Comparison of ENCODE assay signal across 8 cellular contexts in genomic region chr2:127086800-127087737, GRCh38. TPM values are rescaled to one million over a fixed set of nuclear protein-coding genes. Genes with fewer than 3 reads are reported as not detected.
DNase-seq lines count a peak whose midpoint lies in the region; ATAC-seq and TF ChIP-seq lines count a peak whose summit lies in the region.

No MANE protein-coding gene starts in this region.

- dilution Hi-C loops in mammary epithelial cell (cut with HindIII; ENCODE audit: low sequenced_read_pairs): no loop called here

- in situ Hi-C loops in mammary epithelial cell (cut with MboI; ENCODE audit: low sequenced_read_pairs in 2 of 2) (no loop called here), G401 (cut with HindIII; ENCODE audit: low sequenced_read_pairs) (no loop called here)

- peak in 1 of 2 donors; percentile 35 for DNase-seq in breast epithelium (ENCODE audit: low spot score in 2 of 2)
- DNase-seq in mammary epithelial cell: no peak
- no peak for DNase-seq in WERI-Rb-1
- peak; percentile 88 for DNase-seq in left cardiac atrium
- peak; percentile 89 for DNase-seq in skeletal muscle cell (ENCODE audit: low read depth)
- DNase-seq in NCI-H128 (lab: John Stamatoyannopoulos, UW; ENCODE audit: unreplicated experiment): no peak
- DNase-seq in G401 (ENCODE audit: low spot score): no peak

- H4K20me1 ChIP-seq in mammary epithelial cell (ENCODE audit: insufficient read depth, low read length): no peaks in the 10 kb centered on the region

- H3K27me3 ChIP-seq in breast epithelium: no peaks in the 10 kb centered on the region
- H3K27me3 ChIP-seq in mammary epithelial cell (ENCODE audit: insufficient read depth, low read length): no peaks in the 10 kb centered on the region
- no peaks in the 10 kb centered on the region for H3K27me3 ChIP-seq in WERI-Rb-1 (ENCODE audit: insufficient read depth, low read depth, severe bottlenecking)

- H2AFZ ChIP-seq in mammary epithelial cell (ENCODE audit: low read depth, low read length): no peak overlapping the region

- intact Hi-C loops in breast epithelium (cut with DNase I; ENCODE audit: low total_unique reads): loop anchor here (5.0 kb wide), 1 partner anchor 1085 kb away; no protein-coding TSS in a partner anchor
- intact Hi-C loops in mammary epithelial cell (cut with micrococcal nuclease): no loop called here
- intact Hi-C loops in left cardiac atrium (cut with DNase I): no loop called here

- H3K9ac ChIP-seq in mammary epithelial cell (ENCODE audit: insufficient read depth, low read length): no peak overlapping the region

- H3K9me3 ChIP-seq in breast epithelium (no peaks in the 10 kb centered on the region), mammary epithelial cell (replicated peaks; ENCODE audit: insufficient read depth, low read length) (no peaks in the 10 kb centered on the region), WERI-Rb-1 (ENCODE audit: severe bottlenecking) (no peaks in the 10 kb centered on the region)

- no peaks in the 10 kb centered on the region for H3K79me2 ChIP-seq in mammary epithelial cell (ENCODE audit: insufficient read depth, low read length)

- 83% methylated on average over 21 of the region's 26 CpGs for WGBS in mammary epithelial cell (ENCODE audit: low coverage, missing lambda C conversion rate)

- H3K4me2 ChIP-seq in mammary epithelial cell (ENCODE audit: insufficient read depth, low read depth, low read length): no peak overlapping the region

- H3K36me3 ChIP-seq in breast epithelium: no peaks in the 10 kb centered on the region
- H3K36me3 ChIP-seq in mammary epithelial cell (ENCODE audit: insufficient read depth, low read length): no peaks in the 10 kb centered on the region
- H3K36me3 ChIP-seq in WERI-Rb-1: peaks cover 18% of the 10 kb centered on the region

- H3K4me3 ChIP-seq in breast epithelium (peak overlapping the region; percentile 11 to 61 (median 19)), mammary epithelial cell (replicated peaks in 1 of 3; ENCODE audit: insufficient read depth in 1 of 3, low read depth in 2 of 3, low read length in 3 of 3) (no peak overlapping the region), WERI-Rb-1 (ENCODE audit: low read depth, low read length) (no peak overlapping the region), skeletal muscle cell (ENCODE audit: low read depth, low read length) (peak overlapping the region; percentile 37)

- H3K27ac ChIP-seq in breast epithelium: peak overlapping the region; percentile 78 to 93
- no peak overlapping the region for H3K27ac ChIP-seq in mammary epithelial cell (ENCODE audit: insufficient read depth, low read depth, low read length)
- H3K27ac ChIP-seq in WERI-Rb-1: peak overlapping the region; percentile 56

- no peak for TF ChIP-seq POLR2A in breast epithelium (IDR thresholded peaks at IDR 0.05)

- H3K4me1 ChIP-seq in breast epithelium (peaks cover 16 to 20% of the 10 kb centered on the region in 2 donors), mammary epithelial cell (ENCODE audit: insufficient read depth, low read length) (peaks cover 11% of the 10 kb centered on the region)

- TF ChIP-seq CTCF in breast epithelium (IDR thresholded peaks at IDR 0.05) (no peak), mammary epithelial cell (conservative IDR thresholded peaks at IDR 0.05 in 1 of 2, IDR thresholded peaks at IDR 0.05 in 1 of 2; ENCODE audit: extremely low read depth in 1 of 2, insufficient read depth in 1 of 2, low read depth in 1 of 2, low read length in 2 of 2) (no peak), WERI-Rb-1 (IDR thresholded peaks at IDR 0.05; ENCODE audit: low read depth, low read length) (no peak)

- ATAC-seq in HG03175 (IDR thresholded peaks at IDR 0.05; ENCODE audit: unreplicated experiment) (peak; percentile 72), left cardiac atrium (peak; percentile 59 to 63)

- CTCF ChIA-PET in mammary epithelial cell (lab: Charles Lee; ENCODE audit: low non-redundant PET): no interaction called here

- BruUV-seq in mammary epithelial cell (replicated peaks; lab: Mats Ljungman, UMichigan): no TSS peak

RNA-seq across cellular contexts. Expression of gene BIN1, which starts 19.9 kb away (rescaled TPM):
- 10 to 100 TPM; 30.1 to 74.4 (median 59.3) TPM for total RNA-seq in breast epithelium
- total RNA-seq in mammary epithelial cell: 1 to 10 TPM; 5.1 to 7.3 TPM
- polyA plus RNA-seq in mammary epithelial cell: 0.88 TPM
- not detected for polyA minus RNA-seq in mammary epithelial cell
- total RNA-seq in left cardiac atrium: 10 to 100 TPM; 16.2 to 23.6 TPM
- 11.1 and 14.2 TPM in 2 replicates for total RNA-seq in G401 (2014; rRNA removed; shearing (Covaris generic))

Comparison
In these comparisons a context has a peak if more than half of its experiments do, and no peak if none do; other contexts are left out.
1. H3K4me3 ChIP-seq: peak in breast epithelium (3 of 3) and skeletal muscle cell (single experiment); none in mammary epithelial cell (0 of 3) and WERI-Rb-1 (single experiment).
2. DNase-seq: peak in left cardiac atrium (single experiment) and skeletal muscle cell (single experiment); none in mammary epithelial cell (single experiment), WERI-Rb-1 (single experiment), NCI-H128 (single experiment) and G401 (single experiment).